Comparison of ENCODE assay signal across 10 cellular contexts in the genomic region with DNA sequence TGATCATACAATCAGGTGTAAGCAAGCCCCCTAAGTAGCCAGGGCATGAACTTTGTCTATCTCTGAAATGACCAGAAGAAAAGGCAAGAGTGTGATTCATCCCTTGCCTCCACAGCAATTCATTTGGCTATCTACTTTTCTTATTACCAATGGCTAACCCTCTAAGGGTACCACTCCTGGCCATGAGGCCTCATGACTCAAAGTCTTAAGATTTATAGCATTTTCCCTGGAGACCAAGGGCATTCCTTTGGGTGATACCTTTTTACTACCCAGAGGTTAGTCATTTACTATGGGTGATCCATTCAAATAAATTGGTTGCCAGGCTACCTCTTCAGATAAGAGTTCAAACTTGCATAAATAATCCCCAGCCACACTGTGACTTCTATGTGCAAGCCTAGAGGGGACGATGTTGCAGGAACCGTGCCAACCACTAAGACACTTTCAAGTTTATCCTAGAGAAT. TPM values are rescaled to one million over a fixed set of nuclear protein-coding genes. Genes with fewer than 3 reads are reported as not detected.
A peak's percentile ranks its signal among the peaks of the same experiment; 100 is the strongest.
DNase-seq lines count a peak whose midpoint lies in the region; ATAC-seq and TF ChIP-seq lines count a peak whose summit lies in the region.
"Had no signal": no experiment of that assay in that cellular context is flagged by ENCODE, and none has a peak within 500 bp of the region (broad histone marks: within the 10 kb centered on the region; RNA-seq: fewer than 3 reads in every experiment).

No MANE protein-coding gene starts in this region.

- H3K4me1 ChIP-seq in PC-3 (ENCODE audit: insufficient read depth, low read length) (peaks cover 69% of the 10 kb centered on the region), esophagus squamous epithelium (peaks cover 27 to 90% (median 63%) of the 10 kb centered on the region in 3 donors), smooth muscle cell (ENCODE audit: low read depth) (peaks cover 22% of the 10 kb centered on the region)

- H3K27ac ChIP-seq in PC-3 (ENCODE audit: low read length) = peak overlapping the region; percentile 82
- peak overlapping the region; percentile 71 to 99 (median 98) for H3K27ac ChIP-seq in esophagus squamous epithelium
- H3K27ac ChIP-seq in smooth muscle cell (ENCODE audit: low read depth) = peak overlapping the region; percentile 85

- H3K36me3 ChIP-seq in PC-3 (ENCODE audit: low read depth, low read length) (no peaks in the 10 kb centered on the region), esophagus squamous epithelium (peaks cover 0 to 9% (median 0%) of the 10 kb centered on the region in 3 donors), smooth muscle cell (ENCODE audit: low read depth) (no peaks in the 10 kb centered on the region)

- no peak overlapping the region for H2AFZ ChIP-seq in PC-3 (ENCODE audit: low read length)
- no peak overlapping the region for H2AFZ ChIP-seq in smooth muscle cell (ENCODE audit: low read depth)

- H3F3A ChIP-seq in PC-3 (ENCODE audit: low read length, unreplicated experiment) (peaks cover 10% of the 10 kb centered on the region), smooth muscle cell (ENCODE audit: low read depth) (peaks cover 27% of the 10 kb centered on the region)

- peak; percentile 16 for DNase-seq in GM03348 (ENCODE audit: low spot score)
- peak; percentile 99 for DNase-seq in PC-3
- no peak for DNase-seq in esophagus squamous epithelium (lab: John Stamatoyannopoulos, UW)
- no peak for DNase-seq in smooth muscle cell (lab: John Stamatoyannopoulos, UW; ENCODE audit: unreplicated experiment)
- DNase-seq in OCI-M2 (lab: John Stamatoyannopoulos, UW; ENCODE audit: unreplicated experiment) = no peak
- no peak for DNase-seq in stimulated activated CD8-positive, alpha-beta memory T cell treated with anti-CD3 and anti-CD28 coated beads, Interleukin-4, amount 100 ng/mL, for 48 hours
- DNase-seq in NCI-H1417 (lab: John Stamatoyannopoulos, UW) = no peak
- DNase-seq: lower lobe of right lung had no signal

- H3K9ac ChIP-seq in PC-3 (ENCODE audit: low read length) = peak overlapping the region; percentile 87
- H3K9ac ChIP-seq in smooth muscle cell (ENCODE audit: low read depth) = no peak overlapping the region

- no peak for TF ChIP-seq POLR2A in esophagus squamous epithelium (IDR thresholded peaks at IDR 0.05)

- BruUV-seq in PC-3 (replicated peaks; lab: Mats Ljungman, UMichigan) = no TSS peak

- ATAC-seq in PC-3 = peak; percentile 39
- ATAC-seq in GM19035 (IDR thresholded peaks at IDR 0.05; ENCODE audit: unreplicated experiment) = no peak
- ATAC-seq: lower lobe of right lung, WTC11 had no signal

- POLR2A ChIA-PET in PC-3 (lab: Charles Lee; ENCODE audit: unreplicated experiment) = interaction anchor here (0.9 to 1.3 kb wide), 2 partner anchors 19 to 25 kb away, joined by 4 to 8 read pairs; no protein-coding TSS in a partner anchor

- H3K79me2 ChIP-seq in PC-3 (ENCODE audit: low read length) = peaks cover 33% of the 10 kb centered on the region
- peaks cover 25% of the 10 kb centered on the region for H3K79me2 ChIP-seq in smooth muscle cell (ENCODE audit: low read depth)

- intact Hi-C loops in PC-3 (cut with micrococcal nuclease) = loop anchor here (1.0 kb wide), 1 partner anchor 25 kb away; no protein-coding TSS in a partner anchor
- intact Hi-C loops in esophagus squamous epithelium (cut with DNase I) = no loop called here

- H3K9me2 ChIP-seq in PC-3 (replicated peaks; ENCODE audit: low read length) = no peaks in the 10 kb centered on the region

- H4K20me1 ChIP-seq in PC-3 (ENCODE audit: low read length) = peaks cover 20% of the 10 kb centered on the region
- peaks cover 27% of the 10 kb centered on the region for H4K20me1 ChIP-seq in smooth muscle cell (ENCODE audit: low read depth)

- 18 to 34% methylated on average over 2 of the region's 2 CpGs for WGBS in esophagus squamous epithelium, 2 donors
- 67% methylated on average over 2 of the region's 2 CpGs for WGBS in smooth muscle cell (ENCODE audit: low lambda C conversion rate)

- CTCF ChIA-PET in PC-3 (lab: Charles Lee) = no interaction called here

- H3K27me3 ChIP-seq in PC-3 (ENCODE audit: low read length) (no peaks in the 10 kb centered on the region), esophagus squamous epithelium (no peaks in the 10 kb centered on the region), smooth muscle cell (ENCODE audit: low read depth) (no peaks in the 10 kb centered on the region)

- H3K9me3 ChIP-seq in PC-3 (ENCODE audit: low read length) (no peaks in the 10 kb centered on the region), esophagus squamous epithelium (no peaks in the 10 kb centered on the region), smooth muscle cell (replicated peaks; ENCODE audit: low read depth) (no peaks in the 10 kb centered on the region)
- H3K9me3 ChIP-seq: lower lobe of right lung had no signal

- H3K4me3 ChIP-seq in PC-3 (ENCODE audit: low read length) (no peak overlapping the region), esophagus squamous epithelium (no peak overlapping the region), smooth muscle cell (no peak overlapping the region)
- H3K4me3 ChIP-seq: lower lobe of right lung had no signal

- peak overlapping the region; percentile 83 for H3K4me2 ChIP-seq in PC-3 (ENCODE audit: low read length)
- H3K4me2 ChIP-seq in smooth muscle cell = no peak overlapping the region

- no peak for TF ChIP-seq CTCF in PC-3 (conservative IDR thresholded peaks at IDR 0.05; ENCODE audit: low read depth, low read length)
- TF ChIP-seq CTCF in esophagus squamous epithelium (IDR thresholded peaks at IDR 0.05) = no peak
- no peak for TF ChIP-seq CTCF in smooth muscle cell (IDR thresholded peaks at IDR 0.05; ENCODE audit: borderline replicate concordance, insufficient read depth, poor library complexity, severe bottlenecking)

RNA-seq across cellular contexts. Expression of a gene that starts 1.5 kb away (rescaled TPM):
- total RNA-seq in PC-3 (2014; rRNA removed) = 317 and 333 TPM in 2 replicates
- 100 to 1,000 TPM; 234 to 565 (median 415) TPM for total RNA-seq in esophagus squamous epithelium
- 166 and 170 TPM in 2 replicates for total RNA-seq in smooth muscle cell
- polyA plus RNA-seq in smooth muscle cell = 201 and 234 TPM in 2 replicates

Comparison
In these comparisons a context has a peak if more than half of its experiments do, and no peak if none do; other contexts are left out.
1. DNase-seq: peak in GM03348 (single experiment) and PC-3 (single experiment); none in esophagus squamous epithelium (single experiment), smooth muscle cell (single experiment), OCI-M2 (single experiment), stimulated activated CD8-positive, alpha-beta memory T cell treated with anti-CD3 and anti-CD28 coated beads, Interleukin-4, amount 100 ng/mL, for 48 hours (single experiment) and NCI-H1417 (0 of 3).
2. Peak in every context shown above with its lines, with median percentiles within 50 percentile points of each other: H3K27ac ChIP-seq.